Comparison of ENCODE assay signal across 31 cellular contexts in the genomic region with DNA sequence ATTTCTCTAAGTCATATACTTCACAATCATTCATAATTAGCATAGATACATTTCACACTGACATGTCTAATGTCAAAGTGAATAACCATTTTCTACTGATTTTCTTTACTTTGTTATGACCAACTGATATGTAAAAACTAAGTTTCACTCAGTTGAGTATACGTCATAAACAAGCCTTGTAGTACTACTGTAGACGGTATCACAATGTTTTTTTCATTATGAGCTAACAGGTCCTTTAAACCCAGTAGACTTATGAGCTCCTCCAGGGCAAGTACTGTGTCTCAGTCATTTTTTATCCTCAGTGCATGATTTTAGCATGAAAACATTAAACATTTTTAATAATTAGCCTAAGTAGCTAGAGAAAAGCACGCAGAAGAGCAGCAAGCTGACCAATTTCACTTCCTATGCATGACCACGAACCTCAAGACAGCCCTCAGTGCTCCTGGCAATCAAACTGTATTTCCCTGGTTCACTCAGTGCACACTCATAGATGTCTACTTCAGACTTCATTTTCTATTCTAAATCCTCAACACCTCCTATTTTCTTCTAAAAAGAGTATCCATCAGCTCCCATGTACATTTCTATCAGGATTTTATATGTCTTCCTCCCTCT. TPM values are rescaled to one million over a fixed set of nuclear protein-coding genes. Genes with fewer than 3 reads are reported as not detected.
DNase-seq lines count a peak whose midpoint lies in the region; ATAC-seq and TF ChIP-seq lines count a peak whose summit lies in the region.
"Had no signal": no experiment of that assay in that cellular context is flagged by ENCODE, and none has a peak within 500 bp of the region (broad histone marks: within the 10 kb centered on the region; RNA-seq: fewer than 3 reads in every experiment).

No MANE protein-coding gene starts in this region.

- H3K36me3 ChIP-seq in suprapubic skin: no peaks in the 10 kb centered on the region
- H3K36me3 ChIP-seq: heart right ventricle, left lung had no signal

- DNase-seq in suprapubic skin (ENCODE audit: low spot score in 2 of 2): no peak
- no peak for DNase-seq in AML-193 (lab: John Stamatoyannopoulos, UW)
- DNase-seq in NCI-H2227 treated with DMSO at 0.1 percent for 48 hours (lab: John Stamatoyannopoulos, UW): no peak
- no peak for DNase-seq in stimulated activated CD4-positive, alpha-beta T cell treated with anti-CD3 and anti-CD28 coated beads, Interleukin-4, amount 100 ng/mL, for 1 hour
- DNase-seq: activated CD4-positive, alpha-beta T cell treated with anti-CD3 and anti-CD28 coated beads for 4 hours; activated naive CD4-positive, alpha-beta T cell treated with anti-CD3 and anti-CD28 coated beads, Interleukin-2, amount 50 U/mL, for 16 hours; activated T-cell treated with anti-CD3 and anti-CD28 coated beads, Interleukin-2, amount 50 U/mL, for 72 hours; aorta; Calu3; caudate nucleus; dermis blood vessel endothelial cell; EL; HCEC 1CT; heart right ventricle; immature natural killer cell; left lung; NCI-H146; NCI-H82; SHP77; SW 1271 had no signal

- no peaks in the 10 kb centered on the region for H3K27me3 ChIP-seq in suprapubic skin
- H3K27me3 ChIP-seq: left lung had no signal

- no peaks in the 10 kb centered on the region for H3K9me3 ChIP-seq in suprapubic skin
- H3K9me3 ChIP-seq: heart right ventricle, left lung had no signal

- H3K27ac ChIP-seq in suprapubic skin: no peak overlapping the region
- H3K27ac ChIP-seq: heart right ventricle, HL-60, left lung, parathyroid adenoma had no signal

- TF ChIP-seq CTCF in suprapubic skin (IDR thresholded peaks at IDR 0.05): no peak

- no peaks in the 10 kb centered on the region for H3K4me1 ChIP-seq in suprapubic skin
- H3K4me1 ChIP-seq: heart right ventricle, left lung, parathyroid adenoma had no signal

- 70% methylated on average over 4 of the region's 4 CpGs for WGBS in suprapubic skin

- H3K4me3 ChIP-seq in suprapubic skin: no peak overlapping the region
- H3K4me3 ChIP-seq: heart right ventricle, left lung had no signal

- no peak for TF ChIP-seq POLR2A in suprapubic skin (IDR thresholded peaks at IDR 0.05)

- no peak for TF ChIP-seq EP300 in suprapubic skin (IDR thresholded peaks at IDR 0.05)

- ATAC-seq in GM18508 (IDR thresholded peaks at IDR 0.05; ENCODE audit: insufficient read depth, unreplicated experiment): peak; percentile 92
- ATAC-seq in GM19324 (IDR thresholded peaks at IDR 0.05; ENCODE audit: low FRiP score, unreplicated experiment): peak; percentile 87
- peak; percentile 77 for ATAC-seq in HG02678 (IDR thresholded peaks at IDR 0.05; ENCODE audit: unreplicated experiment)
- peak; percentile 65 for ATAC-seq in HG03342 (IDR thresholded peaks at IDR 0.05; ENCODE audit: unreplicated experiment)
- ATAC-seq: activated T-cell treated with anti-CD3 and anti-CD28 coated beads, Interleukin-2, amount 50 U/mL, for 72 hours; heart right ventricle; left lung; natural killer cell treated with Interleukin-12 subunit alpha and Interleukin-12 subunit beta and Interleukin-15 and Interleukin-18, amount 100 ng/mL, for 72 hours; sciatic nerve had no signal

RNA-seq across cellular contexts. Expression of a gene that starts 32.0 kb away (rescaled TPM):
- total RNA-seq in suprapubic skin: not detected
- total RNA-seq: activated T-cell treated with anti-CD3 and anti-CD28 coated beads, Interleukin-2, amount 50 U/mL, for 72 hours; aorta; Calu3; dermis blood vessel endothelial cell; endothelial cell of umbilical vein; heart right ventricle; left lung; MCF 10A; mesothelial cell of epicardium; natural killer cell treated with Interleukin-12 subunit alpha and Interleukin-12 subunit beta and Interleukin-15 and Interleukin-18, amount 100 ng/mL, for 72 hours; sciatic nerve had no signal
